Comparison of ENCODE assay signal across 10 cellular contexts in genomic region chr3:98980915-98981596, GRCh38.
DNase-seq lines count a peak whose midpoint lies in the region; ATAC-seq, FAIRE-seq and TF ChIP-seq lines count a peak whose summit lies in the region.
"Had no signal": no experiment of that assay in that cellular context is flagged by ENCODE, and none has a peak within 500 bp of the region (broad histone marks: within the 10 kb centered on the region; RNA-seq: fewer than 3 reads in every experiment).

No MANE protein-coding gene starts in this region.

- H3K36me3 ChIP-seq in pancreas, result no peaks in the 10 kb centered on the region

- TF ChIP-seq CTCF in GM13976 (IDR thresholded peaks at IDR 0.05; ENCODE audit: borderline replicate concordance, control extremely low read depth, extremely low read depth, insufficient read depth, missing control alignments) (no peak), foreskin fibroblast (IDR thresholded peaks at IDR 0.05; ENCODE audit: low read depth, low read length) (no peak), pancreas (IDR thresholded peaks at IDR 0.05) (no peak)

- FAIRE-seq in pancreas (lab: Jason Lieb, UNC), result no peak

- in situ Hi-C loops in GM13976 (cut with MboI; ENCODE audit: low sequenced_read_pairs, unreplicated experiment), result loop anchor here (25.0 kb wide), 1 partner anchor 369 kb away; no protein-coding TSS in a partner anchor

- peak; percentile 39 for DNase-seq in GM13976 (ENCODE audit: low spot score)
- peak; percentile 71 for DNase-seq in HK-2 (ENCODE audit: unreplicated experiment)
- peak; percentile 76 to 78 for DNase-seq in foreskin fibroblast
- no peak for DNase-seq in pancreas
- DNase-seq in NCI-H526 treated with DMSO at 0.1 percent for 48 hours (lab: John Stamatoyannopoulos, UW), result no peak
- DNase-seq in NCI-H2227 (lab: John Stamatoyannopoulos, UW; ENCODE audit: unreplicated experiment), result no peak
- no peak for DNase-seq in NCI-H2107 (lab: John Stamatoyannopoulos, UW)
- DNase-seq: activated CD4-positive, alpha-beta T cell treated with anti-CD3 and anti-CD28 coated beads for 1 hour had no signal

- no peaks in the 10 kb centered on the region for H3K9me3 ChIP-seq in pancreas

- no peaks in the 10 kb centered on the region for H3K4me1 ChIP-seq in pancreas

- intact Hi-C loops in pancreas (cut with DNase I), result no loop called here

- H3K27ac ChIP-seq in pancreas, result no peak overlapping the region
- H3K27ac ChIP-seq: HL-60 had no signal

- ATAC-seq in GM21717 (IDR thresholded peaks at IDR 0.05; ENCODE audit: unreplicated experiment), result peak; percentile 95
- no peak for ATAC-seq in pancreas

- H3K4me3 ChIP-seq in foreskin fibroblast (ENCODE audit: low read depth in 1 of 2, low read length in 2 of 2), result no peak overlapping the region
- H3K4me3 ChIP-seq in pancreas, result no peak overlapping the region

- no peaks in the 10 kb centered on the region for H3K27me3 ChIP-seq in pancreas

- WGBS in pancreas, 2 donors, result 25 to 27% methylated on average over 2 of the region's 2 CpGs

Comparison
In these comparisons a context has a peak if more than half of its experiments do, and no peak if none do; other contexts are left out.
1. DNase-seq: peak in GM13976 (single experiment), HK-2 (single experiment) and foreskin fibroblast (2 of 2); none in pancreas (0 of 6), NCI-H526 treated with DMSO at 0.1 percent for 48 hours (single experiment), NCI-H2227 (single experiment) and NCI-H2107 (single experiment).